In genomic region chr11:65492637-65493366, GRCh38 we compare ENCODE assay signal across 8 cellular contexts. TPM values are rescaled to one million over a fixed set of nuclear protein-coding genes. Genes with fewer than 3 reads are reported as not detected.
A peak's percentile ranks its signal among the peaks of the same experiment; 100 is the strongest.
DNase-seq lines count a peak whose midpoint lies in the region; ATAC-seq lines count a peak whose summit lies in the region.

No MANE protein-coding gene starts in this region.

- H2AFZ ChIP-seq in Karpas-422 (ENCODE audit: low read length) = peak overlapping the region; percentile 72; the same call in 1 of the 2 replicates

- H3K27ac ChIP-seq in Karpas-422 (ENCODE audit: low read length) = no peak overlapping the region

- H3K36me3 ChIP-seq in Karpas-422 (ENCODE audit: insufficient read depth, low read length) = no peaks in the 10 kb centered on the region

- no peak overlapping the region for H3K4me2 ChIP-seq in Karpas-422 (ENCODE audit: low read depth, low read length, poor library complexity, severe bottlenecking)

- peak; percentile 72 for DNase-seq in activated CD4-positive, alpha-beta T cell treated with anti-CD3 and anti-CD28 coated beads, Interleukin-2, amount 10 ng/mL, durations not matched to agents 24 days and 14 days
- no peak for DNase-seq in activated CD4-positive, alpha-beta T cell treated with anti-CD3 and anti-CD28 coated beads for 4 hours
- no peak for DNase-seq in Karpas-422
- DNase-seq in left ventricle myocardium superior = peak; percentile 87
- peak; percentile 75 for DNase-seq in skeletal muscle cell (ENCODE audit: low read depth)
- DNase-seq in GM19240 (ENCODE audit: insufficient read length, low spot score) = no peak

- no peaks in the 10 kb centered on the region for H3K9me2 ChIP-seq in Karpas-422 (replicated peaks; ENCODE audit: insufficient read depth, low read length)

- H3K4me3 ChIP-seq in Karpas-422 (ENCODE audit: low read length) = no peak overlapping the region
- H3K4me3 ChIP-seq in skeletal muscle cell (ENCODE audit: low read depth, low read length) = no peak overlapping the region

- peaks cover 65% of the 10 kb centered on the region for H3K4me1 ChIP-seq in Karpas-422 (ENCODE audit: low read length)

- H3K9me3 Mint-ChIP-seq in activated CD4-positive, alpha-beta T cell treated with anti-CD3 and anti-CD28 coated beads, Interleukin-2, amount 10 ng/mL, durations not matched to agents 24 days and 14 days = no peaks in the 10 kb centered on the region
- no peaks in the 10 kb centered on the region for H3K9me3 Mint-ChIP-seq in activated naive CD8-positive, alpha-beta T cell (ENCODE audit: low read depth)

- peak overlapping the region; percentile 29; the same call in 1 of the 2 replicates for H3K9ac ChIP-seq in Karpas-422 (ENCODE audit: low read length)

- no peaks in the 10 kb centered on the region for H3K79me2 ChIP-seq in Karpas-422 (ENCODE audit: low read length)

- peak overlapping the region; percentile 78 for H3K4me3 Mint-ChIP-seq in activated CD4-positive, alpha-beta T cell treated with anti-CD3 and anti-CD28 coated beads, Interleukin-2, amount 10 ng/mL, durations not matched to agents 24 days and 14 days
- H3K4me3 Mint-ChIP-seq in activated naive CD8-positive, alpha-beta T cell = peak overlapping the region; percentile 66

- H3K36me3 Mint-ChIP-seq in activated CD4-positive, alpha-beta T cell treated with anti-CD3 and anti-CD28 coated beads, Interleukin-2, amount 10 ng/mL, durations not matched to agents 24 days and 14 days (ENCODE audit: low read depth) = peaks cover 3% of the 10 kb centered on the region
- H3K36me3 Mint-ChIP-seq in activated naive CD8-positive, alpha-beta T cell = no peaks in the 10 kb centered on the region

- H3K4me1 Mint-ChIP-seq in activated CD4-positive, alpha-beta T cell treated with anti-CD3 and anti-CD28 coated beads, Interleukin-2, amount 10 ng/mL, durations not matched to agents 24 days and 14 days = peaks cover 61% of the 10 kb centered on the region
- H3K4me1 Mint-ChIP-seq in activated naive CD8-positive, alpha-beta T cell (ENCODE audit: low read depth) = peaks cover 45% of the 10 kb centered on the region

- H3K27ac Mint-ChIP-seq in activated CD4-positive, alpha-beta T cell treated with anti-CD3 and anti-CD28 coated beads, Interleukin-2, amount 10 ng/mL, durations not matched to agents 24 days and 14 days = peak overlapping the region; percentile 99
- peak overlapping the region; percentile 91 for H3K27ac Mint-ChIP-seq in activated naive CD8-positive, alpha-beta T cell

- H3K27me3 ChIP-seq in Karpas-422 (ENCODE audit: low read length) = no peaks in the 10 kb centered on the region

- H4K20me1 ChIP-seq in Karpas-422 (ENCODE audit: insufficient read depth, low read depth, low read length) = no peaks in the 10 kb centered on the region

- ATAC-seq in left ventricle myocardium superior = peak; percentile 29
- ATAC-seq in HG03378 (IDR thresholded peaks at IDR 0.05; ENCODE audit: unreplicated experiment) = no peak

- no peaks in the 10 kb centered on the region for H3K27me3 Mint-ChIP-seq in activated CD4-positive, alpha-beta T cell treated with anti-CD3 and anti-CD28 coated beads, Interleukin-2, amount 10 ng/mL, durations not matched to agents 24 days and 14 days
- no peaks in the 10 kb centered on the region for H3K27me3 Mint-ChIP-seq in activated naive CD8-positive, alpha-beta T cell

- H3K9me3 ChIP-seq in Karpas-422 (ENCODE audit: low read length) = no peaks in the 10 kb centered on the region

- intact Hi-C loops in activated CD4-positive, alpha-beta T cell treated with anti-CD3 and anti-CD28 coated beads, Interleukin-2, amount 10 ng/mL, durations not matched to agents 24 days and 14 days (cut with micrococcal nuclease) = loop anchor here (1.0 kb wide), 1 partner anchor 16 kb away; no protein-coding TSS in a partner anchor
- intact Hi-C loops in left ventricle myocardium superior (cut with micrococcal nuclease) = no loop called here

RNA-seq across cellular contexts. Expression of gene MALAT1, which starts 6.0 kb away (rescaled TPM):
- total RNA-seq in activated CD4-positive, alpha-beta T cell treated with anti-CD3 and anti-CD28 coated beads, Interleukin-2, amount 10 ng/mL, durations not matched to agents 24 days and 14 days = 5,198 and 5,435 TPM in 2 replicates
- 3,783 and 4,167 TPM in 2 replicates for total RNA-seq in Karpas-422 (2014; rRNA removed; shearing (Covaris generic); ENCODE audit: low replicate concordance)
- total RNA-seq in left ventricle myocardium superior = 7,191 TPM

RNA-seq across cellular contexts. Expression of gene SCYL1, which starts 32.1 kb away (rescaled TPM):
- 94.2 and 95.8 TPM in 2 replicates for total RNA-seq in activated CD4-positive, alpha-beta T cell treated with anti-CD3 and anti-CD28 coated beads, Interleukin-2, amount 10 ng/mL, durations not matched to agents 24 days and 14 days
- 39.1 and 79.0 TPM in 2 replicates for total RNA-seq in Karpas-422 (2014; rRNA removed; shearing (Covaris generic); ENCODE audit: low replicate concordance)
- total RNA-seq in left ventricle myocardium superior = 60.4 TPM

Comparison
In these comparisons a context has a peak if more than half of its experiments do, and no peak if none do; other contexts are left out.
1. DNase-seq: peak in activated CD4-positive, alpha-beta T cell treated with anti-CD3 and anti-CD28 coated beads, Interleukin-2, amount 10 ng/mL, durations not matched to agents 24 days and 14 days (single experiment), left ventricle myocardium superior (single experiment) and skeletal muscle cell (single experiment); none in activated CD4-positive, alpha-beta T cell treated with anti-CD3 and anti-CD28 coated beads for 4 hours (0 of 2), Karpas-422 (single experiment) and GM19240 (single experiment).